In the genomic region with DNA sequence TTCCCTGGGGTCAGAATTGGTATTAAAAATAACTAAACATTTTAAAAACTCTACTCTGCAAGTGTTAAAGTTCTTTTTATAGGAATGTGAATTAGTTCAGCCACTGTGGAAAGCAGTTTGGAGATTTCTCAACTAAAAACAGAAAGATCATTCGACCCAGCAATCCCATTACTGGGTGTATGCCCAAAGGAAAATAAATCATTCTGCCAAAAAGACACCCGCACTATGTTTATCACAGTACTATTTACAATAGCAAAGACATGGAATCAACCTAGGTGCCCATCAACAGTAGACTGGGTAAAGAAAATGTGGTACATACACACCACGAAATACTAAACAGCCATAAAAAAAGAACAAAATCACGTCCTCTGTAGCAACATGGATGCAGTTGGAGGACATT, we compare ENCODE assay signal across 10 cellular contexts. TPM values are rescaled to one million over a fixed set of nuclear protein-coding genes. Genes with fewer than 3 reads are reported as not detected.
DNase-seq lines count a peak whose midpoint lies in the region; ATAC-seq and TF ChIP-seq lines count a peak whose summit lies in the region.
"Had no signal": no experiment of that assay in that cellular context is flagged by ENCODE, and none has a peak within 500 bp of the region (broad histone marks: within the 10 kb centered on the region; RNA-seq: fewer than 3 reads in every experiment).

No MANE protein-coding gene starts in this region.

- peaks cover 19% of the 10 kb centered on the region for H3K27me3 Mint-ChIP-seq in activated naive CD4-positive, alpha-beta T cell treated with anti-CD3 and anti-CD28 coated beads, Interleukin-2, amount 50 U/mL, for 24 hours
- H3K27me3 Mint-ChIP-seq in activated naive CD4-positive, alpha-beta T cell treated with anti-CD3 and anti-CD28 coated beads for 36 hours (ENCODE audit: low read depth): peaks cover 29% of the 10 kb centered on the region
- H3K27me3 Mint-ChIP-seq in immature natural killer cell (ENCODE audit: low read depth in 3 of 3): peaks cover 0 to 15% (median 13%) of the 10 kb centered on the region in 3 donors

- H3K9me3 ChIP-seq in ascending aorta (no peaks in the 10 kb centered on the region), subcutaneous abdominal adipose tissue (ENCODE audit: control insufficient read depth in 5 of 5, low read length in 5 of 5) (no peaks in the 10 kb centered on the region), vagina (no peaks in the 10 kb centered on the region)

- no peaks in the 10 kb centered on the region for H3K9me3 Mint-ChIP-seq in activated naive CD4-positive, alpha-beta T cell treated with anti-CD3 and anti-CD28 coated beads, Interleukin-2, amount 50 U/mL, for 24 hours
- H3K9me3 Mint-ChIP-seq in activated naive CD4-positive, alpha-beta T cell treated with anti-CD3 and anti-CD28 coated beads for 36 hours: no peaks in the 10 kb centered on the region
- no peaks in the 10 kb centered on the region for H3K9me3 Mint-ChIP-seq in immature natural killer cell
- H3K9me3 Mint-ChIP-seq: activated naive CD4-positive, alpha-beta T cell treated with anti-CD3 and anti-CD28 coated beads, Interleukin-2, amount 50 U/mL, for 72 hours had no signal

- H3K4me3 Mint-ChIP-seq in activated naive CD4-positive, alpha-beta T cell treated with anti-CD3 and anti-CD28 coated beads, Interleukin-2, amount 50 U/mL, for 24 hours: peak overlapping the region; percentile 52
- no peak overlapping the region for H3K4me3 Mint-ChIP-seq in activated naive CD4-positive, alpha-beta T cell treated with anti-CD3 and anti-CD28 coated beads for 36 hours
- H3K4me3 Mint-ChIP-seq in immature natural killer cell: peak overlapping the region; percentile 40 to 76 (median 66)

- intact Hi-C loops in activated naive CD4-positive, alpha-beta T cell treated with anti-CD3 and anti-CD28 coated beads for 36 hours (cut with micrococcal nuclease): no loop called here
- intact Hi-C loops in ascending aorta (cut with DNase I): no loop called here
- intact Hi-C loops in vagina (cut with DNase I): no loop called here

- no peaks in the 10 kb centered on the region for H3K27me3 ChIP-seq in ascending aorta
- no peaks in the 10 kb centered on the region for H3K27me3 ChIP-seq in subcutaneous abdominal adipose tissue (ENCODE audit: control insufficient read depth in 5 of 5, insufficient read depth in 4 of 5, low read length in 5 of 5)
- H3K27me3 ChIP-seq in vagina: no peaks in the 10 kb centered on the region

- H3K27ac ChIP-seq in ascending aorta (no peak overlapping the region), subcutaneous abdominal adipose tissue (ENCODE audit: low read depth, low read length) (peak overlapping the region; percentile 62), vagina (no peak overlapping the region)
- H3K27ac ChIP-seq: C4-2B had no signal

- peak overlapping the region; percentile 54 to 67 for H3K4me3 ChIP-seq in ascending aorta
- H3K4me3 ChIP-seq in subcutaneous abdominal adipose tissue (ENCODE audit: low read depth in 1 of 5, low read length in 5 of 5): peak overlapping the region in 3 of 5 donors; percentile 44 to 81 (median 76)
- peak overlapping the region in 1 of 2 donors; percentile 61 for H3K4me3 ChIP-seq in vagina

- no peak for DNase-seq in activated naive CD4-positive, alpha-beta T cell treated with anti-CD3 and anti-CD28 coated beads for 36 hours
- DNase-seq in ascending aorta (ENCODE audit: low spot score in 2 of 2) (no peak), immature natural killer cell (no peak), vagina (ENCODE audit: extremely low spot score in 2 of 2) (no peak), NCI-H2196 treated with DMSO at 0.1 percent for 48 hours (lab: John Stamatoyannopoulos, UW; ENCODE audit: unreplicated experiment) (no peak)

- no peak for TF ChIP-seq CTCF in ascending aorta (IDR thresholded peaks at IDR 0.05)
- no peak for TF ChIP-seq CTCF in vagina (IDR thresholded peaks at IDR 0.05)

- no peak for ATAC-seq in GM19467 (IDR thresholded peaks at IDR 0.05; ENCODE audit: unreplicated experiment)

- CTCF ChIA-PET in activated naive CD4-positive, alpha-beta T cell treated with anti-CD3 and anti-CD28 coated beads for 36 hours (lab: Charles Lee): interaction anchor here (1.6 kb wide), 1 partner anchor 44 kb away, joined by 7 read pairs; a partner anchor contains a TSS

- H3K36me3 ChIP-seq in ascending aorta: no peaks in the 10 kb centered on the region
- H3K36me3 ChIP-seq in subcutaneous abdominal adipose tissue (ENCODE audit: control insufficient read depth in 5 of 5, insufficient read depth in 5 of 5, low read length in 5 of 5): peaks cover 0 to 4% (median 3%) of the 10 kb centered on the region in 5 donors
- no peaks in the 10 kb centered on the region for H3K36me3 ChIP-seq in vagina

- peaks cover 4% of the 10 kb centered on the region for H3K36me3 Mint-ChIP-seq in activated naive CD4-positive, alpha-beta T cell treated with anti-CD3 and anti-CD28 coated beads, Interleukin-2, amount 50 U/mL, for 24 hours
- peaks cover 3% of the 10 kb centered on the region for H3K36me3 Mint-ChIP-seq in activated naive CD4-positive, alpha-beta T cell treated with anti-CD3 and anti-CD28 coated beads for 36 hours (ENCODE audit: low read depth)
- peaks cover 0 to 9% (median 6%) of the 10 kb centered on the region in 3 donors for H3K36me3 Mint-ChIP-seq in immature natural killer cell

- H3K27ac Mint-ChIP-seq in activated naive CD4-positive, alpha-beta T cell treated with anti-CD3 and anti-CD28 coated beads, Interleukin-2, amount 50 U/mL, for 24 hours: no peak overlapping the region
- H3K27ac Mint-ChIP-seq in activated naive CD4-positive, alpha-beta T cell treated with anti-CD3 and anti-CD28 coated beads for 36 hours: no peak overlapping the region
- no peak overlapping the region for H3K27ac Mint-ChIP-seq in immature natural killer cell

- H3K4me1 Mint-ChIP-seq in activated naive CD4-positive, alpha-beta T cell treated with anti-CD3 and anti-CD28 coated beads, Interleukin-2, amount 50 U/mL, for 24 hours: peaks cover 22% of the 10 kb centered on the region
- peaks cover 17% of the 10 kb centered on the region for H3K4me1 Mint-ChIP-seq in activated naive CD4-positive, alpha-beta T cell treated with anti-CD3 and anti-CD28 coated beads for 36 hours (ENCODE audit: low read depth)
- peaks cover 22 to 33% of the 10 kb centered on the region in 2 donors for H3K4me1 Mint-ChIP-seq in immature natural killer cell

- H3K4me1 ChIP-seq in ascending aorta (peaks cover 0 to 3% of the 10 kb centered on the region in 2 donors), subcutaneous abdominal adipose tissue (ENCODE audit: control insufficient read depth in 5 of 5, insufficient read depth in 5 of 5, low read length in 5 of 5) (peaks cover 0 to 28% (median 17%) of the 10 kb centered on the region in 5 donors), vagina (peaks cover 20% of the 10 kb centered on the region)

- H3K9ac ChIP-seq in subcutaneous abdominal adipose tissue (ENCODE audit: low read length in 5 of 5): peak overlapping the region in 1 of 5 donors; percentile 56

- TF ChIP-seq POLR2A in vagina (IDR thresholded peaks at IDR 0.05): no peak

RNA-seq across cellular contexts. Expression of a gene that starts 0.7 kb away (rescaled TPM):
- under 1 TPM in 1 of 2 experiments, not detected in 1; 0.07 TPM for total RNA-seq in activated naive CD4-positive, alpha-beta T cell treated with anti-CD3 and anti-CD28 coated beads for 36 hours
- total RNA-seq in ascending aorta (27.4 TPM), vagina (6.4 TPM)
- polyA plus RNA-seq in immature natural killer cell: under 1 TPM in 1 of 3 donors, not detected in 2; 0.08 TPM

RNA-seq across cellular contexts. Expression of a gene that starts 43.8 kb away (rescaled TPM):
- total RNA-seq in activated naive CD4-positive, alpha-beta T cell treated with anti-CD3 and anti-CD28 coated beads for 36 hours: 10 to 100 TPM; 25.3 to 32.0 TPM
- 69.3 TPM for total RNA-seq in ascending aorta
- polyA plus RNA-seq in immature natural killer cell: 10 to 100 TPM; 33.3 to 53.3 (median 40.5) TPM
- total RNA-seq in vagina: 57.2 TPM

RNA-seq across cellular contexts. Expression of a gene that starts 48.6 kb away (rescaled TPM):
- total RNA-seq in activated naive CD4-positive, alpha-beta T cell treated with anti-CD3 and anti-CD28 coated beads for 36 hours: 10 to 100 TPM; 81.3 to 82.8 TPM
- 1.2 TPM for total RNA-seq in ascending aorta
- 1 to 10 TPM; 3.8 to 7.2 (median 5.0) TPM for polyA plus RNA-seq in immature natural killer cell
- 12.8 TPM for total RNA-seq in vagina
